In genomic region chr11:18721576-18722292, GRCh38 we compare ENCODE assay signal across 9 cellular contexts. TPM values are rescaled to one million over a fixed set of nuclear protein-coding genes. Genes with fewer than 3 reads are reported as not detected.
DNase-seq lines count a peak whose midpoint lies in the region; ATAC-seq, FAIRE-seq and TF ChIP-seq lines count a peak whose summit lies in the region.
"Had no signal": no experiment of that assay in that cellular context is flagged by ENCODE, and none has a peak within 500 bp of the region (broad histone marks: within the 10 kb centered on the region; RNA-seq: fewer than 3 reads in every experiment).

No MANE protein-coding gene starts in this region.

- no peaks in the 10 kb centered on the region for H3K9me3 Mint-ChIP-seq in type B pancreatic cell

- FAIRE-seq in GM12892 (lab: Jason Lieb, UNC) = peak; percentile 93

- peak overlapping the region; percentile 30 for H3K4me3 ChIP-seq in epithelial cell of esophagus (ENCODE audit: low read length)

- H3K36me3 Mint-ChIP-seq in type B pancreatic cell = no peaks in the 10 kb centered on the region

- H3K4me1 Mint-ChIP-seq in type B pancreatic cell (ENCODE audit: unreplicated experiment) = peaks cover 17% of the 10 kb centered on the region

- in situ Hi-C loops in ACHN (cut with HindIII; ENCODE audit: low pct_ligation_motif_present, low pct_unique_long_range_greater_than_20kb, low sequenced_read_pairs) = no loop called here

- peaks cover 22% of the 10 kb centered on the region for H3K27me3 Mint-ChIP-seq in type B pancreatic cell

- peak overlapping the region; percentile 92 for H3K4me3 Mint-ChIP-seq in type B pancreatic cell

- no peak for TF ChIP-seq POLR2A in GM12892 (IDR thresholded peaks at IDR 0.05; ENCODE audit: low read depth, low read length)

- peak overlapping the region; percentile 71 for H3K27ac Mint-ChIP-seq in type B pancreatic cell

- TF ChIP-seq CTCF in epithelial cell of esophagus (IDR thresholded peaks at IDR 0.05; ENCODE audit: insufficient read depth, low read depth, low read length, missing control alignments) (peak; percentile 63), type B pancreatic cell (conservative IDR thresholded peaks at IDR 0.05) (peak; percentile 83)

- peak; percentile 63 for ATAC-seq in HG02852 (IDR thresholded peaks at IDR 0.05; ENCODE audit: unreplicated experiment)

- DNase-seq in ACHN (peak; percentile 53), GM12892 (ENCODE audit: insufficient read length) (peak; percentile 53), NCI-H2227 (lab: John Stamatoyannopoulos, UW; ENCODE audit: unreplicated experiment) (peak; percentile 62), epithelial cell of esophagus (ENCODE audit: low read depth) (peak; percentile 56), myocyte (ENCODE audit: low read depth) (peak; percentile 39), type B pancreatic cell (ENCODE audit: extremely low spot score, unreplicated experiment) (no peak)
- peak; percentile 83 for DNase-seq in activated CD8-positive, alpha-beta memory T cell treated with anti-CD3 and anti-CD28 coated beads for 24 hours

RNA-seq across cellular contexts. Expression of gene IGSF22, which starts 4.3 kb away (rescaled TPM):
- polyA plus RNA-seq in GM12892 (2012; ENCODE audit: missing spikeins) = not detected
- total RNA-seq in myocyte = 23.5 and 34.5 TPM in 2 replicates
- 1.6 TPM for polyA plus RNA-seq in myocyte (2012)
- total RNA-seq in type B pancreatic cell (ENCODE audit: low replicate concordance) = 0.07 and 0.26 TPM in 2 replicates
- total RNA-seq: subcutaneous adipose tissue had no signal

RNA-seq across cellular contexts. Expression of gene TMEM86A, which starts 23.2 kb away (rescaled TPM):
- 0.11 TPM for polyA plus RNA-seq in GM12892 (2012; ENCODE audit: missing spikeins)
- total RNA-seq in myocyte (11.6 and 12.9 TPM in 2 replicates), type B pancreatic cell (ENCODE audit: low replicate concordance) (3.6 and 6.5 TPM in 2 replicates)
- polyA plus RNA-seq in myocyte (2012) = 5.4 TPM

Comparison
In these comparisons a context has a peak if more than half of its experiments do, and no peak if none do; other contexts are left out.
1. RNA of gene IGSF22, which starts 4.3 kb away (total RNA-seq): 23.5 to 34.5 TPM in myocyte; 0.07 to 0.26 TPM in type B pancreatic cell; every median in the first group is over 10 times any median in the second.